10 cellular contexts compared by ENCODE assay signal in genomic region chr5:157222506-157223230, GRCh38. TPM values are rescaled to one million over a fixed set of nuclear protein-coding genes. Genes with fewer than 3 reads are reported as not detected.
DNase-seq lines count a peak whose midpoint lies in the region; ATAC-seq, FAIRE-seq and TF ChIP-seq lines count a peak whose summit lies in the region.
"Had no signal": no experiment of that assay in that cellular context is flagged by ENCODE, and none has a peak within 500 bp of the region (broad histone marks: within the 10 kb centered on the region; RNA-seq: fewer than 3 reads in every experiment).

No MANE protein-coding gene starts in this region.

- ATAC-seq in activated CD8-positive, alpha-beta T cell treated with anti-CD3 and anti-CD28 coated beads for 36 hours: peak; percentile 67
- peak; percentile 53 for ATAC-seq in upper lobe of right lung

- H3K4me3 ChIP-seq in upper lobe of right lung (no peak overlapping the region), stomach (no peak overlapping the region)

- no peaks in the 10 kb centered on the region for H3K36me3 ChIP-seq in upper lobe of right lung
- no peaks in the 10 kb centered on the region for H3K36me3 ChIP-seq in stomach

- WGBS in stomach, 5 donors: 70 to 82% (median 73%) methylated on average over 10 of the region's 10 CpGs

- H3K4me1 Mint-ChIP-seq in activated CD8-positive, alpha-beta T cell treated with anti-CD3 and anti-CD28 coated beads for 36 hours (ENCODE audit: low read depth): peaks cover 76% of the 10 kb centered on the region

- peak overlapping the region; percentile 69 for H3K4me3 Mint-ChIP-seq in activated CD8-positive, alpha-beta T cell treated with anti-CD3 and anti-CD28 coated beads for 36 hours
- H3K4me3 Mint-ChIP-seq: nephron had no signal

- H3K27ac Mint-ChIP-seq in activated CD8-positive, alpha-beta T cell treated with anti-CD3 and anti-CD28 coated beads for 36 hours: peak overlapping the region; percentile 93
- H3K27ac Mint-ChIP-seq: nephron had no signal

- H3K9me3 ChIP-seq in upper lobe of right lung (no peaks in the 10 kb centered on the region), stomach (no peaks in the 10 kb centered on the region)

- TF ChIP-seq CTCF in activated CD8-positive, alpha-beta T cell treated with anti-CD3 and anti-CD28 coated beads for 36 hours (IDR thresholded peaks at IDR 0.05): no peak
- TF ChIP-seq CTCF in upper lobe of right lung (IDR thresholded peaks at IDR 0.05) (no peak), stomach (IDR thresholded peaks at IDR 0.05) (no peak), D721Med (IDR thresholded peaks at IDR 0.05; ENCODE audit: insufficient read depth, missing control alignments) (no peak)

- intact Hi-C loops in activated CD8-positive, alpha-beta T cell treated with anti-CD3 and anti-CD28 coated beads for 36 hours (cut with micrococcal nuclease): loop anchor here (1.0 to 5.0 kb wide), 3 partner anchors 9 to 50 kb away; no protein-coding TSS in a partner anchor
- intact Hi-C loops in upper lobe of right lung (cut with DNase I) (no loop called here), stomach (cut with DNase I; ENCODE audit: low total_unique reads) (no loop called here)

- FAIRE-seq in D721Med (lab: Jason Lieb, UNC): no peak

- no peak for TF ChIP-seq POLR2A in stomach (IDR thresholded peaks at IDR 0.05)

- H3K9me3 Mint-ChIP-seq in activated CD8-positive, alpha-beta T cell treated with anti-CD3 and anti-CD28 coated beads for 36 hours: peaks cover 4% of the 10 kb centered on the region
- H3K9me3 Mint-ChIP-seq: nephron had no signal

- CTCF ChIA-PET in activated CD8-positive, alpha-beta T cell treated with anti-CD3 and anti-CD28 coated beads for 36 hours (lab: Charles Lee): interaction anchor here (1.1 to 1.6 kb wide), 5 partner anchors 8 to 90 kb away, joined by 3 to 8 read pairs (median 4); no protein-coding TSS in a partner anchor

- POLR2A ChIA-PET in activated CD8-positive, alpha-beta T cell treated with anti-CD3 and anti-CD28 coated beads for 36 hours (lab: Charles Lee): interaction anchor here (1.0 to 55.7 kb wide), 5 partner anchors 20 to 45 kb away, joined by 4 to 1980 read pairs (median 5); partner anchors contain the start of genes GARIN3 and ITK

- peak; percentile 8 to 53 (median 34) for DNase-seq in activated CD4-positive, CD25-positive, alpha-beta regulatory T cell (lab: John Stamatoyannopoulos, UW)
- DNase-seq in activated CD4-positive, CD25-positive, alpha-beta regulatory T cell treated with anti-CD3 and anti-CD28 coated beads, Interleukin-2, amount 50 U/mL, for 72 hours: no peak
- DNase-seq in activated CD8-positive, alpha-beta T cell treated with anti-CD3 and anti-CD28 coated beads for 36 hours: peak; percentile 88
- DNase-seq in foreskin melanocyte (peak; percentile 41), upper lobe of right lung (no peak), stomach (no peak), NCI-H345 treated with DMSO at 0.1 percent for 48 hours (lab: John Stamatoyannopoulos, UW; ENCODE audit: unreplicated experiment) (no peak), D721Med (ENCODE audit: insufficient read length, low spot score) (no peak)

- no peaks in the 10 kb centered on the region for H3K4me1 ChIP-seq in upper lobe of right lung
- no peaks in the 10 kb centered on the region for H3K4me1 ChIP-seq in stomach

- H3K36me3 Mint-ChIP-seq in activated CD8-positive, alpha-beta T cell treated with anti-CD3 and anti-CD28 coated beads for 36 hours (ENCODE audit: low read depth): peaks cover 93% of the 10 kb centered on the region

- no peak for TF ChIP-seq EP300 in stomach (IDR thresholded peaks at IDR 0.05)

- H3K27me3 ChIP-seq in upper lobe of right lung (no peaks in the 10 kb centered on the region), stomach (no peaks in the 10 kb centered on the region)

- H3K27ac ChIP-seq in upper lobe of right lung (no peak overlapping the region), stomach (no peak overlapping the region)

- no peaks in the 10 kb centered on the region for H3K27me3 Mint-ChIP-seq in activated CD8-positive, alpha-beta T cell treated with anti-CD3 and anti-CD28 coated beads for 36 hours

RNA-seq across cellular contexts. Expression of gene ITK, which starts 42.0 kb away (rescaled TPM):
- total RNA-seq in activated CD8-positive, alpha-beta T cell treated with anti-CD3 and anti-CD28 coated beads for 36 hours: 100 to 1,000 TPM; 229 to 236 TPM
- total RNA-seq in upper lobe of right lung: 8.1 TPM
- 1 to 10 TPM in 3 of 5 donors, under 1 TPM in 1, not detected in 1; 0.58 to 9.9 (median 6.9) TPM for total RNA-seq in stomach
- 1 to 10 TPM in 1 of 3 donors, under 1 TPM in 2; 0.90 to 2.3 (median 0.93) TPM for polyA plus RNA-seq in stomach
- total RNA-seq: dermis microvascular lymphatic vessel endothelial cell had no signal

RNA-seq across cellular contexts. Expression of gene CYFIP2, which starts 43.3 kb away (rescaled TPM):
- 100 to 1,000 TPM; 350 to 351 TPM for total RNA-seq in activated CD8-positive, alpha-beta T cell treated with anti-CD3 and anti-CD28 coated beads for 36 hours
- total RNA-seq in upper lobe of right lung: 37.1 TPM
- 100 to 1,000 TPM in 2 of 5 donors, 10 to 100 TPM in 3; 19.0 to 162 (median 32.2) TPM for total RNA-seq in stomach
- polyA plus RNA-seq in stomach: 10 to 100 TPM; 14.8 to 27.9 (median 19.1) TPM

RNA-seq across cellular contexts. Expression of gene GARIN3, which starts 56.6 kb away (rescaled TPM):
- total RNA-seq in activated CD8-positive, alpha-beta T cell treated with anti-CD3 and anti-CD28 coated beads for 36 hours: 1 to 10 TPM in 1 of 2 experiments, under 1 TPM in 1; 0.77 to 1.1 TPM
- not detected for total RNA-seq in upper lobe of right lung
- total RNA-seq in stomach: not detected
- polyA plus RNA-seq in stomach: not detected
- total RNA-seq: dermis microvascular lymphatic vessel endothelial cell had no signal

Comparison
In these comparisons a context has a peak if more than half of its experiments do, and no peak if none do; other contexts are left out.
1. DNase-seq: peak in activated CD4-positive, CD25-positive, alpha-beta regulatory T cell (4 of 4), activated CD8-positive, alpha-beta T cell treated with anti-CD3 and anti-CD28 coated beads for 36 hours (single experiment) and foreskin melanocyte (single experiment); none in activated CD4-positive, CD25-positive, alpha-beta regulatory T cell treated with anti-CD3 and anti-CD28 coated beads, Interleukin-2, amount 50 U/mL, for 72 hours (single experiment), upper lobe of right lung (single experiment), stomach (single experiment), NCI-H345 treated with DMSO at 0.1 percent for 48 hours (single experiment) and D721Med (single experiment).
2. RNA of gene ITK, which starts 42.0 kb away (total RNA-seq): 229 to 236 TPM in activated CD8-positive, alpha-beta T cell treated with anti-CD3 and anti-CD28 coated beads for 36 hours; 8.1 TPM in upper lobe of right lung (single experiment) and 0.58 to 9.9 TPM in stomach; every median in the first group is over 10 times any median in the second.